Comparison of ENCODE assay signal across 13 cellular contexts in genomic region chr3:17967953-17968352, GRCh38.
"Had no signal": no experiment of that assay in that cellular context is flagged by ENCODE, and none has a peak within 500 bp of the region (broad histone marks: within the 10 kb centered on the region; RNA-seq: fewer than 3 reads in every experiment).

No MANE protein-coding gene starts in this region.

- H3K27me3 ChIP-seq: colonic mucosa, esophagus squamous epithelium, gastroesophageal sphincter, ovary had no signal

- H3K4me1 ChIP-seq: colonic mucosa had no signal

- DNase-seq: colonic mucosa; dermis blood vessel endothelial cell; esophagus squamous epithelium; foreskin fibroblast; kidney glomerular epithelial cell; mammary epithelial cell; natural killer cell; ovary; right cardiac atrium; small intestine; stimulated activated CD4-positive, alpha-beta T cell treated with anti-CD3 and anti-CD28 coated beads, Interleukin-12 subunit alpha, Interleukin-12 subunit beta, amount 100 ng/mL, for 4 hours; stimulated activated naive CD4-positive, alpha-beta T cell had no signal

- H3K9me3 ChIP-seq: colonic mucosa, esophagus squamous epithelium, gastroesophageal sphincter, ovary had no signal

- H3K4me3 ChIP-seq: colonic mucosa, esophagus squamous epithelium, gastroesophageal sphincter, ovary had no signal

- H3K36me3 ChIP-seq: colonic mucosa, esophagus squamous epithelium, gastroesophageal sphincter, ovary had no signal

- ATAC-seq: gastroesophageal sphincter, natural killer cell, right cardiac atrium had no signal

- H3K27ac ChIP-seq: colonic mucosa, esophagus squamous epithelium, gastroesophageal sphincter, ovary had no signal
